Comparison of ENCODE assay signal across 1 cellular context in the genomic region with DNA sequence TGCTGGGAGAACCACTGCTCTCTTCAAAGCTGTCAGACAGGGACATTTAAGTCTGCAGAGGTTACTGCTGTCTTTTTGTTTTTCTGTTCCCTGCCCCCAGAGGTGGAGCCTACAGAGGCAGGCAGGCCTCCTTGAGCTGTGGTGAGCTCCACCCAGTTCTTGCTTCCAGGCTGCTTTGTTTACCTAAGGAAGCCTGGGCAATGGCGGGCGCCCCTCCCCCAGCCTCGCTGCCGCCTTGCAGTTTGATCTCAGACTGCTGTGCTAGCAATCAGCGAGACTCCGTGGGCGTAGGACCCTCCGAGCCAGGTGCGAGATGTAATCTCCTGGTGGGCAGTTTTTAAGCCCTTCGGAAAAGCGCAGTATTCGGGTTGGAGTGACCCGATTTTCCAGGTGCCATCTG.
TF ChIP-seq lines count a peak whose summit lies in the region.

No MANE protein-coding gene starts in this region.

TF ChIP-seq in WTC11, 78 proteins besides CTCF, POLR2A, EP300 and RAD21:
- peak; percentile 67; the same call in 1 of the 2 replicates for TF ChIP-seq FOXK1 (CRISPR knock-in tag; IDR thresholded peaks at IDR 0.05)
- TF ChIP-seq, protein P1, sequence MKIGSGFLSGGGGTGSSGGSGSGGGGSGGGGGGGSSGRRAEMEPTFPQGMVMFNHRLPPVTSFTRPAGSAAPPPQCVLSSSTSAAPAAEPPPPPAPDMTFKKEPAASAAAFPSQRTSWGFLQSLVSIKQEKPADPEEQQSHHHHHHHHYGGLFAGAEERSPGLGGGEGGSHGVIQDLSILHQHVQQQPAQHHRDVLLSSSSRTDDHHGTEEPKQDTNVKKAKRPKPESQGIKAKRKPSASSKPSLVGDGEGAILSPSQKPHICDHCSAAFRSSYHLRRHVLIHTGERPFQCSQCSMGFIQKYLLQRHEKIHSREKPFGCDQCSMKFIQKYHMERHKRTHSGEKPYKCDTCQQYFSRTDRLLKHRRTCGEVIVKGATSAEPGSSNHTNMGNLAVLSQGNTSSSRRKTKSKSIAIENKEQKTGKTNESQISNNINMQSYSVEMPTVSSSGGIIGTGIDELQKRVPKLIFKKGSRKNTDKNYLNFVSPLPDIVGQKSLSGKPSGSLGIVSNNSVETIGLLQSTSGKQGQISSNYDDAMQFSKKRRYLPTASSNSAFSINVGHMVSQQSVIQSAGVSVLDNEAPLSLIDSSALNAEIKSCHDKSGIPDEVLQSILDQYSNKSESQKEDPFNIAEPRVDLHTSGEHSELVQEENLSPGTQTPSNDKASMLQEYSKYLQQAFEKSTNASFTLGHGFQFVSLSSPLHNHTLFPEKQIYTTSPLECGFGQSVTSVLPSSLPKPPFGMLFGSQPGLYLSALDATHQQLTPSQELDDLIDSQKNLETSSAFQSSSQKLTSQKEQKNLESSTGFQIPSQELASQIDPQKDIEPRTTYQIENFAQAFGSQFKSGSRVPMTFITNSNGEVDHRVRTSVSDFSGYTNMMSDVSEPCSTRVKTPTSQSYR (CRISPR knock-in tag; IDR thresholded peaks at IDR 0.05) = 0 out of 2 replicates have a peak, but pooled peaks have one; percentile 20
